In genomic region chr17:1715803-1716075, GRCh38 we compare ENCODE assay signal across 8 cellular contexts. TPM values are rescaled to one million over a fixed set of nuclear protein-coding genes. Genes with fewer than 3 reads are reported as not detected.
A peak's percentile ranks its signal among the peaks of the same experiment; 100 is the strongest.
DNase-seq lines count a peak whose midpoint lies in the region; ATAC-seq and TF ChIP-seq lines count a peak whose summit lies in the region.

No MANE protein-coding gene starts in this region.

- H3K4me1 Mint-ChIP-seq in WTC11 = peaks cover 24% of the 10 kb centered on the region
- peaks cover 7% of the 10 kb centered on the region for H3K4me1 Mint-ChIP-seq in glutamatergic neuron (ENCODE audit: low read depth, unreplicated experiment)

- H3K9me3 Mint-ChIP-seq in WTC11 (no peaks in the 10 kb centered on the region), glutamatergic neuron (ENCODE audit: unreplicated experiment) (peaks cover 14% of the 10 kb centered on the region)

- POLR2A ChIA-PET in WTC11 (lab: Charles Lee) = interaction anchor here (0.7 to 2.2 kb wide), 6 partner anchors 9 to 69 kb away, joined by 3 to 17 read pairs (median 4); partner anchors contain the start of gene WDR81

- H3K4me1 ChIP-seq in skeletal muscle tissue (ENCODE audit: control insufficient read depth in 3 of 3, insufficient read depth in 3 of 3, low read length in 3 of 3) = peaks cover 59 to 64% (median 63%) of the 10 kb centered on the region in 3 donors

- peak overlapping the region; percentile 89 to 90 (median 89) for H3K9ac ChIP-seq in skeletal muscle tissue (ENCODE audit: low read depth in 1 of 3, low read length in 3 of 3)

- peak overlapping the region; percentile 82 to 85 (median 82) for H3K4me3 ChIP-seq in skeletal muscle tissue (ENCODE audit: low read length in 3 of 3)

- H3K27ac ChIP-seq in skeletal muscle tissue (ENCODE audit: low read depth, low read length) = peak overlapping the region; percentile 100

- DNase-seq in GM20000 (ENCODE audit: low spot score) (peak; percentile 53), WTC11 (ENCODE audit: low spot score) (no peak), glutamatergic neuron (no peak), islet precursor cell (no peak), cerebellar nuclear complex (lab: John Stamatoyannopoulos, UW) (no peak), sciatic nerve (ENCODE audit: low spot score) (no peak)

- H3K4me3 Mint-ChIP-seq in WTC11 = peak overlapping the region; percentile 93
- H3K4me3 Mint-ChIP-seq in glutamatergic neuron (ENCODE audit: unreplicated experiment) = peak overlapping the region; percentile 59

- H3K27me3 Mint-ChIP-seq in WTC11 (ENCODE audit: low read depth) (no peaks in the 10 kb centered on the region), glutamatergic neuron (ENCODE audit: unreplicated experiment) (peaks cover under 1% of the 10 kb centered on the region)

- H3K9me3 ChIP-seq in skeletal muscle tissue (ENCODE audit: control insufficient read depth in 3 of 3, low read length in 3 of 3) = no peaks in the 10 kb centered on the region

- CTCF ChIA-PET in WTC11 (lab: Charles Lee) = interaction anchor here (0.6 to 5.7 kb wide), 12 partner anchors 13 to 730 kb away, joined by 3 to 64 read pairs (median 9); partner anchors contain the start of genes RILP and SERPINF1

- intact Hi-C loops in sciatic nerve (cut with DNase I) = no loop called here

- no peaks in the 10 kb centered on the region for H3K27me3 ChIP-seq in skeletal muscle tissue (ENCODE audit: control insufficient read depth in 3 of 3, insufficient read depth in 3 of 3, low read length in 3 of 3)

- peak overlapping the region; percentile 65; the same call in 1 of the 2 replicates for H3K27ac Mint-ChIP-seq in WTC11
- H3K27ac Mint-ChIP-seq in glutamatergic neuron (ENCODE audit: unreplicated experiment) = no peak overlapping the region

- H3K36me3 ChIP-seq in skeletal muscle tissue (ENCODE audit: control insufficient read depth in 3 of 3, insufficient read depth in 3 of 3, low read length in 3 of 3) = peaks cover 28 to 34% (median 29%) of the 10 kb centered on the region in 3 donors

- H3K36me3 Mint-ChIP-seq in WTC11 (no peaks in the 10 kb centered on the region), glutamatergic neuron (ENCODE audit: unreplicated experiment) (no peaks in the 10 kb centered on the region)

- ATAC-seq in WTC11 (no peak), GM21423 (IDR thresholded peaks at IDR 0.05; ENCODE audit: unreplicated experiment) (no peak), sciatic nerve (no peak)

- TF ChIP-seq CTCF in GM20000 (IDR thresholded peaks at IDR 0.05; ENCODE audit: extremely low read depth, missing control alignments) (no peak), WTC11 (IDR thresholded peaks at IDR 0.05) (no peak), glutamatergic neuron (IDR thresholded peaks at IDR 0.05; ENCODE audit: partially characterized antibody, unreplicated experiment) (no peak)

TF ChIP-seq in WTC11, 78 proteins besides CTCF, POLR2A, EP300 and RAD21:
- TF ChIP-seq ZNF317 (CRISPR knock-in tag; IDR thresholded peaks at IDR 0.05; ENCODE audit: borderline replicate concordance, low read depth) (no peak), E2F1 (CRISPR knock-in tag; IDR thresholded peaks at IDR 0.05) (no peak), ESRRA (CRISPR knock-in tag; IDR thresholded peaks at IDR 0.05; ENCODE audit: borderline replicate concordance) (no peak), ZNF671 (CRISPR knock-in tag; IDR thresholded peaks at IDR 0.05) (no peak), RORB (CRISPR knock-in tag; IDR thresholded peaks at IDR 0.05) (no peak), HMGA2 (CRISPR knock-in tag; IDR thresholded peaks at IDR 0.05) (no peak), FOXJ3 (CRISPR knock-in tag; IDR thresholded peaks at IDR 0.05; ENCODE audit: borderline replicate concordance) (no peak), ERG (CRISPR knock-in tag; IDR thresholded peaks at IDR 0.05) (no peak), ZNF121 (CRISPR knock-in tag; IDR thresholded peaks at IDR 0.05) (no peak), SMAD3 (CRISPR knock-in tag; IDR thresholded peaks at IDR 0.05; ENCODE audit: borderline replicate concordance) (no peak), NR3C1 (CRISPR knock-in tag; conservative IDR thresholded peaks at IDR 0.05; ENCODE audit: low read depth) (no peak)
- TF ChIP-seq, protein P1, sequence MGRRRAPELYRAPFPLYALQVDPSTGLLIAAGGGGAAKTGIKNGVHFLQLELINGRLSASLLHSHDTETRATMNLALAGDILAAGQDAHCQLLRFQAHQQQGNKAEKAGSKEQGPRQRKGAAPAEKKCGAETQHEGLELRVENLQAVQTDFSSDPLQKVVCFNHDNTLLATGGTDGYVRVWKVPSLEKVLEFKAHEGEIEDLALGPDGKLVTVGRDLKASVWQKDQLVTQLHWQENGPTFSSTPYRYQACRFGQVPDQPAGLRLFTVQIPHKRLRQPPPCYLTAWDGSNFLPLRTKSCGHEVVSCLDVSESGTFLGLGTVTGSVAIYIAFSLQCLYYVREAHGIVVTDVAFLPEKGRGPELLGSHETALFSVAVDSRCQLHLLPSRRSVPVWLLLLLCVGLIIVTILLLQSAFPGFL (CRISPR knock-in tag; IDR thresholded peaks at IDR 0.05; ENCODE audit: borderline replicate concordance) = no peak
- TF ChIP-seq, protein P2, sequence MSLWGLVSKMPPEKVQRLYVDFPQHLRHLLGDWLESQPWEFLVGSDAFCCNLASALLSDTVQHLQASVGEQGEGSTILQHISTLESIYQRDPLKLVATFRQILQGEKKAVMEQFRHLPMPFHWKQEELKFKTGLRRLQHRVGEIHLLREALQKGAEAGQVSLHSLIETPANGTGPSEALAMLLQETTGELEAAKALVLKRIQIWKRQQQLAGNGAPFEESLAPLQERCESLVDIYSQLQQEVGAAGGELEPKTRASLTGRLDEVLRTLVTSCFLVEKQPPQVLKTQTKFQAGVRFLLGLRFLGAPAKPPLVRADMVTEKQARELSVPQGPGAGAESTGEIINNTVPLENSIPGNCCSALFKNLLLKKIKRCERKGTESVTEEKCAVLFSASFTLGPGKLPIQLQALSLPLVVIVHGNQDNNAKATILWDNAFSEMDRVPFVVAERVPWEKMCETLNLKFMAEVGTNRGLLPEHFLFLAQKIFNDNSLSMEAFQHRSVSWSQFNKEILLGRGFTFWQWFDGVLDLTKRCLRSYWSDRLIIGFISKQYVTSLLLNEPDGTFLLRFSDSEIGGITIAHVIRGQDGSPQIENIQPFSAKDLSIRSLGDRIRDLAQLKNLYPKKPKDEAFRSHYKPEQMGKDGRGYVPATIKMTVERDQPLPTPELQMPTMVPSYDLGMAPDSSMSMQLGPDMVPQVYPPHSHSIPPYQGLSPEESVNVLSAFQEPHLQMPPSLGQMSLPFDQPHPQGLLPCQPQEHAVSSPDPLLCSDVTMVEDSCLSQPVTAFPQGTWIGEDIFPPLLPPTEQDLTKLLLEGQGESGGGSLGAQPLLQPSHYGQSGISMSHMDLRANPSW (CRISPR knock-in tag; conservative IDR thresholded peaks at IDR 0.05; ENCODE audit: low read depth) = no peak
TF ChIP-seq in WTC11: peak in this region for 0.

RNA-seq across cellular contexts. Expression of gene TLCD2, which starts 5.6 kb away (rescaled TPM):
- total RNA-seq in WTC11 (2021) (1.4 to 1.9 TPM (median 1.4 TPM) in 3 replicates), glutamatergic neuron (ENCODE audit: unreplicated experiment) (0.96 TPM), skeletal muscle tissue (2.1 TPM), sciatic nerve (13.6 TPM)

RNA-seq across cellular contexts. Expression of gene WDR81, which starts 8.8 kb away (rescaled TPM):
- total RNA-seq in WTC11 (2021) (14.0 to 16.4 TPM (median 15.1 TPM) in 3 replicates), glutamatergic neuron (ENCODE audit: unreplicated experiment) (13.4 TPM), skeletal muscle tissue (10.4 TPM), sciatic nerve (26.1 TPM)

RNA-seq across cellular contexts. Expression of gene SERPINF2, which starts 26.9 kb away (rescaled TPM):
- total RNA-seq in WTC11 (2021) (1.6 to 2.7 TPM (median 2.1 TPM) in 3 replicates), glutamatergic neuron (ENCODE audit: unreplicated experiment) (0.37 TPM), skeletal muscle tissue (not detected), sciatic nerve (3.2 TPM)

RNA-seq across cellular contexts. Expression of gene PRPF8, which starts 31.1 kb away (rescaled TPM):
- total RNA-seq in WTC11 (2021) = 323 to 388 TPM (median 328 TPM) in 3 replicates
- 297 TPM for total RNA-seq in glutamatergic neuron (ENCODE audit: unreplicated experiment)
- 96.0 TPM for total RNA-seq in skeletal muscle tissue
- 285 TPM for total RNA-seq in sciatic nerve

RNA-seq across cellular contexts. Expression of gene SERPINF1, which starts 46.1 kb away (rescaled TPM):
- 16.7 to 26.2 TPM (median 22.1 TPM) in 3 replicates for total RNA-seq in WTC11 (2021)
- total RNA-seq in glutamatergic neuron (ENCODE audit: unreplicated experiment) = 9.7 TPM
- total RNA-seq in skeletal muscle tissue = 328 TPM
- total RNA-seq in sciatic nerve = 592 TPM
